12 cellular contexts compared by ENCODE assay signal in the genomic region with DNA sequence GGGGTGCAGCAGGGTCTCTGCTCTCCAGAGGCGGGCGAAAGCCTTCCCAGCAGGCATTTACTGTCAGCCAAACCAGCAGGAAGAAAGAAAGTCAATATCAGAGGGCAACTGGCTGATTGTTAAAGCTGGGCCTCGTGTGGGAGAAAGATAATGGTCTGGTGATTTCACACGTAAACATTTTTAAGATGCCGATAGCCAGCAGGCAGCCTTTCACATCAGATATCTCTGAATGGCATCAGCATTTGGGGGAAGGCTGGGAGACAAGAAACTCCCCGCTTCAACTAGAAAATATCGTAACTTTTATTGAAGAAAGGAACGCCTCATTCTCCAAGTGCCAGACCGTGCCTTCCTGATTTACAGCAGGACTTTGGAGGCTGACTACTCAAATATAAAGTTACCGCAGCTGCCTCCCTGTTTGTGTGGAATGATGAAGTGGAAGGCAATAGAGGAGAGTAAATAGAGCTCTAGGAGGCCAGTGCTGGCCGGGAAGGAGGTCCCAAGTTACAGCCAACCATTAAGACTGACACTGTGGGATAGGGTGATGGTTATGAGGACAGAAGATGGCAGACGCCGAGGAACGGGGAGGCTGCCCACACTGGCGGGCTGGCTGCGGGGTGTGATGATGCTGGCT.
"Had no signal": no experiment of that assay in that cellular context is flagged by ENCODE, and none has a peak within 500 bp of the region (broad histone marks: within the 10 kb centered on the region; RNA-seq: fewer than 3 reads in every experiment).

No MANE protein-coding gene starts in this region.

- H3K27ac ChIP-seq: epithelial cell of prostate, gastrocnemius medialis, neural progenitor cell, suprapubic skin, upper lobe of left lung had no signal

- H3K9ac ChIP-seq: neural progenitor cell had no signal

- H3K4me1 ChIP-seq: gastrocnemius medialis, suprapubic skin had no signal

- H2AFZ ChIP-seq: neural progenitor cell had no signal

- H3K36me3 ChIP-seq: gastrocnemius medialis, neural progenitor cell, suprapubic skin, upper lobe of left lung had no signal

- H3K4me2 ChIP-seq: neural progenitor cell had no signal

- DNase-seq: activated T-cell treated with anti-CD3 and anti-CD28 coated beads, Interleukin-2, amount 50 U/mL, for 1 hour; amniotic stem cell; effector memory CD4-positive, alpha-beta T cell; gastrocnemius medialis; stimulated activated naive CD8-positive, alpha-beta T cell treated with anti-CD3 and anti-CD28 coated beads, Interleukin-15, Interleukin-2, amounts not matched to agents 100 U/mL and 50 U/mL, for 24 hours had no signal

- ATAC-seq: activated CD4-positive, CD25-positive, alpha-beta regulatory T cell treated with anti-CD3 and anti-CD28 coated beads, Interleukin-2, amount 50 U/mL, for 24 hours; activated naive CD4-positive, alpha-beta T cell treated with anti-CD3 and anti-CD28 coated beads, Interleukin-2, amount 50 U/mL, for 72 hours; gastrocnemius medialis; sciatic nerve; stimulated activated naive CD8-positive, alpha-beta T cell treated with anti-CD3 and anti-CD28 coated beads, Interleukin-15, Interleukin-2, amounts not matched to agents 100 U/mL and 50 U/mL, for 24 hours had no signal

- H3K9me3 ChIP-seq: gastrocnemius medialis, suprapubic skin, upper lobe of left lung had no signal

- H3K27me3 ChIP-seq: gastrocnemius medialis, neural progenitor cell, suprapubic skin, upper lobe of left lung had no signal

- H3K4me3 ChIP-seq: gastrocnemius medialis, neural progenitor cell, suprapubic skin, upper lobe of left lung had no signal
